1 cellular context compared by ENCODE assay signal in genomic region chr15:62066663-62067447, GRCh38.
A peak's percentile ranks its signal among the peaks of the same experiment; 100 is the strongest.
TF ChIP-seq lines count a peak whose summit lies in the region.

A gene with protein sequence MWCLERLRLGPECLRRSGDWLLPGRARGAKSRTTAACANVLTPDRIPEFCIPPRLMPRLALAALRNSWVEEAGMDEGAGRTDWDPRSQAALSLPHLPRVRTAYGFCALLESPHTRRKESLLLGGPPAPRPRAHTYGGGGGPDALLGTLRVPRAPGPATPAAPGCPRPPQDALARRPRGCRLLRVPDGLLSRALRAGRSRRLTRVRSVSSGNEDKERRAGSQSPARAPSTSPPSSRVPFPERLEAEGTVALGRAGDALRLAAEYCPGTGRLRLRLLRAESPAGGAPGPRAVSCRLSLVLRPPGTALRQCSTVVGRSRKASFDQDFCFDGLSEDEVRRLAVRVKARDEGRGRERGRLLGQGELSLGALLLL (plus strand): TSS chr15:62066977. CDS start chr15:62067614, 637 bp downstream.

TF ChIP-seq in HepG2, 621 proteins besides CTCF, POLR2A, EP300 and RAD21 (continued from another document and continues in another):
- TF ChIP-seq, protein P1, sequence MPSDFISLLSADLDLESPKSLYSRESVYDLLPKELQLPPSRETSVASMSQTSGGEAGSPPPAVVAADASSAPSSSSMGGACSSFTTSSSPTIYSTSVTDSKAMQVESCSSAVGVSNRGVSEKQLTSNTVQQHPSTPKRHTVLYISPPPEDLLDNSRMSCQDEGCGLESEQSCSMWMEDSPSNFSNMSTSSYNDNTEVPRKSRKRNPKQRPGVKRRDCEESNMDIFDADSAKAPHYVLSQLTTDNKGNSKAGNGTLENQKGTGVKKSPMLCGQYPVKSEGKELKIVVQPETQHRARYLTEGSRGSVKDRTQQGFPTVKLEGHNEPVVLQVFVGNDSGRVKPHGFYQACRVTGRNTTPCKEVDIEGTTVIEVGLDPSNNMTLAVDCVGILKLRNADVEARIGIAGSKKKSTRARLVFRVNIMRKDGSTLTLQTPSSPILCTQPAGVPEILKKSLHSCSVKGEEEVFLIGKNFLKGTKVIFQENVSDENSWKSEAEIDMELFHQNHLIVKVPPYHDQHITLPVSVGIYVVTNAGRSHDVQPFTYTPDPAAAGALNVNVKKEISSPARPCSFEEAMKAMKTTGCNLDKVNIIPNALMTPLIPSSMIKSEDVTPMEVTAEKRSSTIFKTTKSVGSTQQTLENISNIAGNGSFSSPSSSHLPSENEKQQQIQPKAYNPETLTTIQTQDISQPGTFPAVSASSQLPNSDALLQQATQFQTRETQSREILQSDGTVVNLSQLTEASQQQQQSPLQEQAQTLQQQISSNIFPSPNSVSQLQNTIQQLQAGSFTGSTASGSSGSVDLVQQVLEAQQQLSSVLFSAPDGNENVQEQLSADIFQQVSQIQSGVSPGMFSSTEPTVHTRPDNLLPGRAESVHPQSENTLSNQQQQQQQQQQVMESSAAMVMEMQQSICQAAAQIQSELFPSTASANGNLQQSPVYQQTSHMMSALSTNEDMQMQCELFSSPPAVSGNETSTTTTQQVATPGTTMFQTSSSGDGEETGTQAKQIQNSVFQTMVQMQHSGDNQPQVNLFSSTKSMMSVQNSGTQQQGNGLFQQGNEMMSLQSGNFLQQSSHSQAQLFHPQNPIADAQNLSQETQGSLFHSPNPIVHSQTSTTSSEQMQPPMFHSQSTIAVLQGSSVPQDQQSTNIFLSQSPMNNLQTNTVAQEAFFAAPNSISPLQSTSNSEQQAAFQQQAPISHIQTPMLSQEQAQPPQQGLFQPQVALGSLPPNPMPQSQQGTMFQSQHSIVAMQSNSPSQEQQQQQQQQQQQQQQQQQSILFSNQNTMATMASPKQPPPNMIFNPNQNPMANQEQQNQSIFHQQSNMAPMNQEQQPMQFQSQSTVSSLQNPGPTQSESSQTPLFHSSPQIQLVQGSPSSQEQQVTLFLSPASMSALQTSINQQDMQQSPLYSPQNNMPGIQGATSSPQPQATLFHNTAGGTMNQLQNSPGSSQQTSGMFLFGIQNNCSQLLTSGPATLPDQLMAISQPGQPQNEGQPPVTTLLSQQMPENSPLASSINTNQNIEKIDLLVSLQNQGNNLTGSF (CRISPR knock-in tag; IDR thresholded peaks at IDR 0.05): 0 out of 2 replicates have a peak, but pooled peaks have one; percentile 19
- TF ChIP-seq KLF16 (CRISPR knock-in tag; IDR thresholded peaks at IDR 0.05) (peak in 1 of 2 experiments; percentile 58; a peak in 1 of 4 replicates), ZNF235 (CRISPR knock-in tag; IDR thresholded peaks at IDR 0.05; ENCODE audit: borderline replicate concordance) (0 out of 2 replicates have a peak, but pooled peaks have one; percentile 33), ZNF232 (CRISPR knock-in tag; IDR thresholded peaks at IDR 0.05; ENCODE audit: borderline replicate concordance) (peak; percentile 79; the same call in 1 of the 2 replicates), FOXO1 (CRISPR knock-in tag; IDR thresholded peaks at IDR 0.05) (peak; percentile 14; the same call in 1 of the 2 replicates), SRSF1 (optimal IDR thresholded peaks at IDR 0.05; ENCODE audit: low read depth, low read length) (no peak), ZBTB42 (CRISPR knock-in tag; IDR thresholded peaks at IDR 0.05) (no peak), ZNF263 (CRISPR knock-in tag; IDR thresholded peaks at IDR 0.05) (no peak), ZNF142 (CRISPR knock-in tag; IDR thresholded peaks at IDR 0.05) (no peak), GATAD2A (CRISPR knock-in tag; IDR thresholded peaks at IDR 0.05) (peak; percentile 48; the same call in 1 of the 2 replicates), ZNF12 (CRISPR knock-in tag; IDR thresholded peaks at IDR 0.05) (0 out of 2 replicates have a peak, but pooled peaks have one; percentile 41), KLF13 (CRISPR knock-in tag; IDR thresholded peaks at IDR 0.05) (0 out of 2 replicates have a peak, but pooled peaks have one; percentile 43), SRSF9 (IDR thresholded peaks at IDR 0.05; ENCODE audit: borderline replicate concordance, insufficient read depth, low read depth, low read length, poor library complexity, severe bottlenecking) (no peak), HMG20B (CRISPR knock-in tag; conservative IDR thresholded peaks at IDR 0.05) (0 out of 2 replicates have a peak, but pooled peaks have one; percentile 40), CSRNP2 (CRISPR knock-in tag; conservative IDR thresholded peaks at IDR 0.05; ENCODE audit: low read depth) (no peak), ZNF556 (CRISPR knock-in tag; IDR thresholded peaks at IDR 0.05; ENCODE audit: borderline replicate concordance) (no peak), MLLT10 (CRISPR knock-in tag; IDR thresholded peaks at IDR 0.05) (no peak), ARNT2 (CRISPR knock-in tag; IDR thresholded peaks at IDR 0.05; ENCODE audit: low read depth) (peak; percentile 63; the same call in 1 of the 2 replicates), ZMYM4 (CRISPR knock-in tag; IDR thresholded peaks at IDR 0.05) (peak; percentile 96), ZNF274 (CRISPR knock-in tag; IDR thresholded peaks at IDR 0.05) (no peak), MXI1 (IDR thresholded peaks at IDR 0.05; ENCODE audit: borderline replicate concordance, low read depth, low read length) (peak; percentile 95), ZNF33A (CRISPR knock-in tag; IDR thresholded peaks at IDR 0.05; ENCODE audit: borderline replicate concordance) (no peak), MXD3 (CRISPR knock-in tag; IDR thresholded peaks at IDR 0.05) (peak; percentile 76; the same call in 1 of the 2 replicates), THYN1 (CRISPR knock-in tag; IDR thresholded peaks at IDR 0.05; ENCODE audit: borderline replicate concordance, low read depth) (no peak), ZMAT3 (CRISPR knock-in tag; conservative IDR thresholded peaks at IDR 0.05) (peak; percentile 67; the same call in 1 of the 2 replicates), ZNF777 (CRISPR knock-in tag; IDR thresholded peaks at IDR 0.05) (peak; percentile 44), ZNF850 (CRISPR knock-in tag; conservative IDR thresholded peaks at IDR 0.05) (no peak), DNMT1 (CRISPR knock-in tag; IDR thresholded peaks at IDR 0.05) (no peak), HNRNPK (IDR thresholded peaks at IDR 0.05; ENCODE audit: low read depth, low read length, poor library complexity, severe bottlenecking) (no peak), ZNF562 (CRISPR knock-in tag; IDR thresholded peaks at IDR 0.05; ENCODE audit: borderline replicate concordance) (no peak), ZNF577 (CRISPR knock-in tag; IDR thresholded peaks at IDR 0.05; ENCODE audit: borderline replicate concordance, low read depth) (no peak)
- TF ChIP-seq, protein P2, sequence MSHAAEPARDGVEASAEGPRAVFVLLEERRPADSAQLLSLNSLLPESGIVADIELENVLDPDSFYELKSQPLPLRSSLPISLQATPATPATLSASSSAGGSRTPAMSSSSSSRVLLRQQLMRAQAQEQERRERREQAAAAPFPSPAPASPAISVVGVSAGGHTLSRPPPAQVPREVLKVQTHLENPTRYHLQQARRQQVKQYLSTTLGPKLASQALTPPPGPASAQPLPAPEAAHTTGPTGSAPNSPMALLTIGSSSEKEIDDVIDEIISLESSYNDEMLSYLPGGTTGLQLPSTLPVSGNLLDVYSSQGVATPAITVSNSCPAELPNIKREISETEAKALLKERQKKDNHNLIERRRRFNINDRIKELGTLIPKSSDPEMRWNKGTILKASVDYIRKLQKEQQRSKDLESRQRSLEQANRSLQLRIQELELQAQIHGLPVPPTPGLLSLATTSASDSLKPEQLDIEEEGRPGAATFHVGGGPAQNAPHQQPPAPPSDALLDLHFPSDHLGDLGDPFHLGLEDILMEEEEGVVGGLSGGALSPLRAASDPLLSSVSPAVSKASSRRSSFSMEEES (CRISPR knock-in tag; IDR thresholded peaks at IDR 0.05): peak; percentile 58
- TF ChIP-seq, protein P3, sequence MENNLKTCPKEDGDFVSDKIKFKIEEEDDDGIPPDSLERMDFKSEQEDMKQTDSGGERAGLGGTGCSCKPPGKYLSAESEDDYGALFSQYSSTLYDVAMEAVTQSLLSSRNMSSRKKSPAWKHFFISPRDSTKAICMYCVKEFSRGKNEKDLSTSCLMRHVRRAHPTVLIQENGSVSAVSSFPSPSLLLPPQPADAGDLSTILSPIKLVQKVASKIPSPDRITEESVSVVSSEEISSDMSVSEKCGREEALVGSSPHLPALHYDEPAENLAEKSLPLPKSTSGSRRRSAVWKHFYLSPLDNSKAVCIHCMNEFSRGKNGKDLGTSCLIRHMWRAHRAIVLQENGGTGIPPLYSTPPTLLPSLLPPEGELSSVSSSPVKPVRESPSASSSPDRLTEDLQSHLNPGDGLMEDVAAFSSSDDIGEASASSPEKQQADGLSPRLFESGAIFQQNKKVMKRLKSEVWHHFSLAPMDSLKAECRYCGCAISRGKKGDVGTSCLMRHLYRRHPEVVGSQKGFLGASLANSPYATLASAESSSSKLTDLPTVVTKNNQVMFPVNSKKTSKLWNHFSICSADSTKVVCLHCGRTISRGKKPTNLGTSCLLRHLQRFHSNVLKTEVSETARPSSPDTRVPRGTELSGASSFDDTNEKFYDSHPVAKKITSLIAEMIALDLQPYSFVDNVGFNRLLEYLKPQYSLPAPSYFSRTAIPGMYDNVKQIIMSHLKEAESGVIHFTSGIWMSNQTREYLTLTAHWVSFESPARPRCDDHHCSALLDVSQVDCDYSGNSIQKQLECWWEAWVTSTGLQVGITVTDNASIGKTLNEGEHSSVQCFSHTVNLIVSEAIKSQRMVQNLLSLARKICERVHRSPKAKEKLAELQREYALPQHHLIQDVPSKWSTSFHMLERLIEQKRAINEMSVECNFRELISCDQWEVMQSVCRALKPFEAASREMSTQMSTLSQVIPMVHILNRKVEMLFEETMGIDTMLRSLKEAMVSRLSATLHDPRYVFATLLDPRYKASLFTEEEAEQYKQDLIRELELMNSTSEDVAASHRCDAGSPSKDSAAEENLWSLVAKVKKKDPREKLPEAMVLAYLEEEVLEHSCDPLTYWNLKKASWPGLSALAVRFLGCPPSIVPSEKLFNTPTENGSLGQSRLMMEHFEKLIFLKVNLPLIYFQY (CRISPR knock-in tag; IDR thresholded peaks at IDR 0.05; ENCODE audit: borderline replicate concordance): 0 out of 2 replicates have a peak, but pooled peaks have one; percentile 40
- TF ChIP-seq, protein P4, sequence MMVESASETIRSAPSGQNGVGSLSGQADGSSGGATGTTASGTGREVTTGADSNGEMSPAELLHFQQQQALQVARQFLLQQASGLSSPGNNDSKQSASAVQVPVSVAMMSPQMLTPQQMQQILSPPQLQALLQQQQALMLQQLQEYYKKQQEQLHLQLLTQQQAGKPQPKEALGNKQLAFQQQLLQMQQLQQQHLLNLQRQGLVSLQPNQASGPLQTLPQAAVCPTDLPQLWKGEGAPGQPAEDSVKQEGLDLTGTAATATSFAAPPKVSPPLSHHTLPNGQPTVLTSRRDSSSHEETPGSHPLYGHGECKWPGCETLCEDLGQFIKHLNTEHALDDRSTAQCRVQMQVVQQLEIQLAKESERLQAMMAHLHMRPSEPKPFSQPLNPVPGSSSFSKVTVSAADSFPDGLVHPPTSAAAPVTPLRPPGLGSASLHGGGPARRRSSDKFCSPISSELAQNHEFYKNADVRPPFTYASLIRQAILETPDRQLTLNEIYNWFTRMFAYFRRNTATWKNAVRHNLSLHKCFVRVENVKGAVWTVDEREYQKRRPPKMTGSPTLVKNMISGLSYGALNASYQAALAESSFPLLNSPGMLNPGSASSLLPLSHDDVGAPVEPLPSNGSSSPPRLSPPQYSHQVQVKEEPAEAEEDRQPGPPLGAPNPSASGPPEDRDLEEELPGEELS (CRISPR knock-in tag; IDR thresholded peaks at IDR 0.05): no peak; the same call in 1 of the 2 replicates
